In genomic region chr21:36766511-36766910, GRCh38 we compare ENCODE assay signal across 25 cellular contexts.
"Had no signal": no experiment of that assay in that cellular context is flagged by ENCODE, and none has a peak within 500 bp of the region (broad histone marks: within the 10 kb centered on the region; RNA-seq: fewer than 3 reads in every experiment).

No MANE protein-coding gene starts in this region.

- H3K9me3 ChIP-seq: ovary, psoas muscle, right lobe of liver, spleen, tibial artery, upper lobe of left lung, vagina had no signal

- H3K27ac Mint-ChIP-seq: naive thymus-derived CD4-positive, alpha-beta T cell; natural killer cell; progenitor cell of endocrine pancreas; stimulated activated memory B cell treated with anti-CD40 and anti-IgM and Interleukin-4, amounts not matched to agents 10 μg/mL and 1 μg/mL and 100 μg/mL, for 72 hours; stimulated activated naive CD8-positive, alpha-beta T cell treated with anti-CD3 and anti-CD28 coated beads, Interleukin-15, amount 100 ng/mL, for 72 hours had no signal

- ATAC-seq: naive thymus-derived CD4-positive, alpha-beta T cell; natural killer cell; psoas muscle; right cardiac atrium; right lobe of liver; stimulated activated memory B cell treated with anti-CD40 and anti-IgM and Interleukin-4, amounts not matched to agents 10 μg/mL and 1 μg/mL and 100 μg/mL, for 72 hours; stimulated activated naive CD8-positive, alpha-beta T cell treated with anti-CD3 and anti-CD28 coated beads, Interleukin-15, amount 100 ng/mL, for 72 hours; stimulated activated naive CD8-positive, alpha-beta T cell treated with anti-CD3 and anti-CD28 coated beads, Interleukin-15, Interleukin-2, amounts not matched to agents 100 U/mL and 50 U/mL, for 24 hours had no signal

- H3K79me2 ChIP-seq: parathyroid adenoma had no signal

- H3K4me3 ChIP-seq: ovary, psoas muscle, right lobe of liver, skin epidermis, smooth muscle cell, spleen, tibial artery, upper lobe of left lung, vagina had no signal

- H3K36me3 Mint-ChIP-seq: natural killer cell had no signal

- H3K4me2 ChIP-seq: smooth muscle cell had no signal

- H3K27me3 Mint-ChIP-seq: naive thymus-derived CD4-positive, alpha-beta T cell; progenitor cell of endocrine pancreas; stimulated activated memory B cell treated with anti-CD40 and anti-IgM and Interleukin-4, amounts not matched to agents 10 μg/mL and 1 μg/mL and 100 μg/mL, for 72 hours; stimulated activated naive CD8-positive, alpha-beta T cell treated with anti-CD3 and anti-CD28 coated beads, Interleukin-15, amount 100 ng/mL, for 72 hours had no signal

- H2AFZ ChIP-seq: parathyroid adenoma had no signal

- H3K4me1 ChIP-seq: parathyroid adenoma, right lobe of liver, spleen, vagina had no signal

- DNase-seq: naive thymus-derived CD4-positive, alpha-beta T cell; natural killer cell; occipital lobe; ovary; psoas muscle; right cardiac atrium; right lobe of liver; spleen; stimulated activated CD4-positive, alpha-beta T cell treated with anti-CD3 and anti-CD28 coated beads, Interleukin-12 subunit alpha, Interleukin-12 subunit beta, amount 100 ng/mL, for 4 hours; stimulated activated CD4-positive, alpha-beta T cell treated with anti-CD3 and anti-CD28 coated beads, Interleukin-1b, Interleukin-23, amount 100 ng/mL, for 48 hours; stimulated activated CD4-positive, alpha-beta T cell treated with anti-CD3 and anti-CD28 coated beads, Interleukin-4, amount 100 ng/mL, for 1 hour; stimulated activated CD4-positive, alpha-beta T cell treated with anti-CD3 and anti-CD28 coated beads, Interleukin-4, amount 100 ng/mL, for 4 hours; stimulated activated CD8-positive, alpha-beta memory T cell treated with anti-CD3 and anti-CD28 coated beads, Interleukin-4, amount 100 ng/mL, for 48 hours; stimulated activated naive CD4-positive, alpha-beta T cell; stimulated activated naive CD8-positive, alpha-beta T cell treated with anti-CD3 and anti-CD28 coated beads, Interleukin-15, amount 100 ng/mL, for 72 hours; stimulated activated naive CD8-positive, alpha-beta T cell treated with anti-CD3 and anti-CD28 coated beads, Interleukin-15, Interleukin-2, amounts not matched to agents 100 U/mL and 50 U/mL, for 24 hours; tibial artery had no signal

- H3K4me3 Mint-ChIP-seq: naive thymus-derived CD4-positive, alpha-beta T cell; natural killer cell; nephron; stimulated activated memory B cell treated with anti-CD40 and anti-IgM and Interleukin-4, amounts not matched to agents 10 μg/mL and 1 μg/mL and 100 μg/mL, for 72 hours; stimulated activated naive CD8-positive, alpha-beta T cell treated with anti-CD3 and anti-CD28 coated beads, Interleukin-15, amount 100 ng/mL, for 72 hours had no signal

- H3K9me3 Mint-ChIP-seq: naive thymus-derived CD4-positive, alpha-beta T cell; natural killer cell; nephron; stimulated activated memory B cell treated with anti-CD40 and anti-IgM and Interleukin-4, amounts not matched to agents 10 μg/mL and 1 μg/mL and 100 μg/mL, for 72 hours; stimulated activated naive CD8-positive, alpha-beta T cell treated with anti-CD3 and anti-CD28 coated beads, Interleukin-15, amount 100 ng/mL, for 72 hours had no signal

- H3K36me3 ChIP-seq: ovary, right lobe of liver, vagina had no signal

- H3K27ac ChIP-seq: ovary, parathyroid adenoma, psoas muscle, right lobe of liver, skin epidermis, spleen, tibial artery, upper lobe of left lung, vagina had no signal

- H3K9ac ChIP-seq: parathyroid adenoma had no signal

- H3K27me3 ChIP-seq: ovary, right lobe of liver, spleen, tibial artery, upper lobe of left lung, vagina had no signal

- H3K4me1 Mint-ChIP-seq: stimulated activated memory B cell treated with anti-CD40 and anti-IgM and Interleukin-4, amounts not matched to agents 10 μg/mL and 1 μg/mL and 100 μg/mL, for 72 hours had no signal
